ENCODE assay signal across 8 cellular contexts in genomic region chr3:49500408-49501257, GRCh38.
A peak's percentile ranks its signal among the peaks of the same experiment; 100 is the strongest.
DNase-seq lines count a peak whose midpoint lies in the region; ATAC-seq lines count a peak whose summit lies in the region.

No MANE protein-coding gene starts in this region.

- DNase-seq in AG20443 (ENCODE audit: low spot score) (peak; percentile 95), NOMO-1 treated with DMSO at 0.1 percent for 48 hours (lab: John Stamatoyannopoulos, UW; ENCODE audit: unreplicated experiment) (peak; percentile 86), NCI-H524 (lab: John Stamatoyannopoulos, UW) (no peak), T-helper 1 cell (no peak)
- DNase-seq in stimulated activated CD4-positive, alpha-beta T cell treated with anti-CD3 and anti-CD28 coated beads, Interleukin-15, amount 100 ng/mL, for 24 hours: no peak

- H3K9ac ChIP-seq in duodenal mucosa (ENCODE audit: low read depth in 1 of 2, low read length in 2 of 2): peak overlapping the region in 1 of 2 donors; percentile 58

- no peak for ATAC-seq in GM19463 (IDR thresholded peaks at IDR 0.05; ENCODE audit: unreplicated experiment)

- H3K27ac ChIP-seq in duodenal mucosa (ENCODE audit: low read depth, low read length): peak overlapping the region; percentile 17
- peak overlapping the region; percentile 83 for H3K27ac ChIP-seq in muscle layer of duodenum (ENCODE audit: low read length)

- H3K9me3 ChIP-seq in duodenal mucosa (ENCODE audit: control insufficient read depth in 1 of 2, low read length in 2 of 2) (no peaks in the 10 kb centered on the region), muscle layer of duodenum (ENCODE audit: control insufficient read depth in 1 of 2, low read length in 2 of 2) (no peaks in the 10 kb centered on the region)

- H3K4me3 ChIP-seq in duodenal mucosa (ENCODE audit: low read depth in 1 of 2, low read length in 2 of 2) (no peak overlapping the region), muscle layer of duodenum (ENCODE audit: low read depth in 1 of 2, low read length in 2 of 2) (no peak overlapping the region)

- H3K4me1 ChIP-seq in duodenal mucosa (ENCODE audit: control insufficient read depth in 1 of 2, insufficient read depth in 2 of 2, low read length in 2 of 2) (peaks cover 24 to 27% of the 10 kb centered on the region in 2 donors), muscle layer of duodenum (ENCODE audit: control insufficient read depth in 1 of 2, insufficient read depth in 2 of 2, low read length in 2 of 2) (peaks cover 5% of the 10 kb centered on the region in 2 donors)

- no peaks in the 10 kb centered on the region for H3K36me3 ChIP-seq in duodenal mucosa (ENCODE audit: control insufficient read depth in 1 of 2, insufficient read depth in 2 of 2, low read length in 2 of 2)
- H3K36me3 ChIP-seq in muscle layer of duodenum (ENCODE audit: control insufficient read depth in 1 of 2, insufficient read depth in 2 of 2, low read length in 2 of 2): peaks cover 0 to 6% of the 10 kb centered on the region in 2 donors

- no peaks in the 10 kb centered on the region for H3K27me3 ChIP-seq in duodenal mucosa (ENCODE audit: control insufficient read depth in 1 of 2, insufficient read depth in 2 of 2, low read length in 2 of 2)
- H3K27me3 ChIP-seq in muscle layer of duodenum (ENCODE audit: low read depth, low read length): no peaks in the 10 kb centered on the region

Comparison
In these comparisons a context has a peak if more than half of its experiments do, and no peak if none do; other contexts are left out.
1. DNase-seq: peak in AG20443 (single experiment) and NOMO-1 treated with DMSO at 0.1 percent for 48 hours (single experiment); none in NCI-H524 (0 of 2), stimulated activated CD4-positive, alpha-beta T cell treated with anti-CD3 and anti-CD28 coated beads, Interleukin-15, amount 100 ng/mL, for 24 hours (single experiment) and T-helper 1 cell (0 of 5).